2 cellular contexts compared by ENCODE assay signal in the genomic region with DNA sequence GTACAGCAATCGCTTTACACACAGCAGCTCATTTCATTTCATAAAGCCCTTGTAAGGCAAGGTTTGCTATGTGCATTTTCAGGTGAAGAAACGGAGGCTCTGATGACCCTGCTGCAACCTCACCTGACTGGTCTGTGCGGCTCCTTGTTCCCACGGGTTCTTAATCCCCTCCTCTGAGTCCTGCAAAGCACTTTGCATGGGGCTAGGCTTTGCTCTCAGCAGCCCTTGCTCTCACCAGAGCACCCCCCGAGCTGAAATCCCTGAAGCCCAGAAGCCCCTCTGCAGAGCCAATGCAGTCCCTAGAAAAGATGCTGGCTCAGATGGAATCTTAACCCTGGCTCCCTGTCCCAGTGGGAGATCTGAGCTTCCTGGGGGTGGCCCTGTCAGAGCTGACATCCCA.
TF ChIP-seq lines count a peak whose summit lies in the region.

No MANE protein-coding gene starts in this region.

TF ChIP-seq in IMR-90, 13 proteins besides CTCF, POLR2A, EP300 and RAD21:
- TF ChIP-seq MAZ (IDR thresholded peaks at IDR 0.05; ENCODE audit: borderline replicate concordance, low read depth, low read length) (no peak), RFX5 (IDR thresholded peaks at IDR 0.05; ENCODE audit: low read depth, low read length) (no peak), FOS (IDR thresholded peaks at IDR 0.05; ENCODE audit: low read depth, low read length) (no peak)
- TF ChIP-seq, protein P1, sequence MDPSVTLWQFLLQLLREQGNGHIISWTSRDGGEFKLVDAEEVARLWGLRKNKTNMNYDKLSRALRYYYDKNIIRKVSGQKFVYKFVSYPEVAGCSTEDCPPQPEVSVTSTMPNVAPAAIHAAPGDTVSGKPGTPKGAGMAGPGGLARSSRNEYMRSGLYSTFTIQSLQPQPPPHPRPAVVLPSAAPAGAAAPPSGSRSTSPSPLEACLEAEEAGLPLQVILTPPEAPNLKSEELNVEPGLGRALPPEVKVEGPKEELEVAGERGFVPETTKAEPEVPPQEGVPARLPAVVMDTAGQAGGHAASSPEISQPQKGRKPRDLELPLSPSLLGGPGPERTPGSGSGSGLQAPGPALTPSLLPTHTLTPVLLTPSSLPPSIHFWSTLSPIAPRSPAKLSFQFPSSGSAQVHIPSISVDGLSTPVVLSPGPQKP (IDR thresholded peaks at IDR 0.05; ENCODE audit: borderline replicate concordance, low read depth, low read length): no peak

TF ChIP-seq in WTC11, 78 proteins besides CTCF, POLR2A, EP300 and RAD21:
- TF ChIP-seq GRHL2 (CRISPR knock-in tag; IDR thresholded peaks at IDR 0.05; ENCODE audit: insufficient replicate concordance, severe bottlenecking) (no peak), JUN (CRISPR knock-in tag; IDR thresholded peaks at IDR 0.05) (no peak), CREM (CRISPR knock-in tag; IDR thresholded peaks at IDR 0.05) (no peak), SMAD3 (CRISPR knock-in tag; IDR thresholded peaks at IDR 0.05; ENCODE audit: borderline replicate concordance) (no peak), TEAD4 (CRISPR knock-in tag; IDR thresholded peaks at IDR 0.05) (no peak), SP1 (CRISPR knock-in tag; conservative IDR thresholded peaks at IDR 0.05) (no peak), ZNF423 (CRISPR knock-in tag; IDR thresholded peaks at IDR 0.05) (no peak), SOX15 (CRISPR knock-in tag; IDR thresholded peaks at IDR 0.05) (no peak), SMAD4 (CRISPR knock-in tag; IDR thresholded peaks at IDR 0.05) (no peak)
- TF ChIP-seq, protein P2, sequence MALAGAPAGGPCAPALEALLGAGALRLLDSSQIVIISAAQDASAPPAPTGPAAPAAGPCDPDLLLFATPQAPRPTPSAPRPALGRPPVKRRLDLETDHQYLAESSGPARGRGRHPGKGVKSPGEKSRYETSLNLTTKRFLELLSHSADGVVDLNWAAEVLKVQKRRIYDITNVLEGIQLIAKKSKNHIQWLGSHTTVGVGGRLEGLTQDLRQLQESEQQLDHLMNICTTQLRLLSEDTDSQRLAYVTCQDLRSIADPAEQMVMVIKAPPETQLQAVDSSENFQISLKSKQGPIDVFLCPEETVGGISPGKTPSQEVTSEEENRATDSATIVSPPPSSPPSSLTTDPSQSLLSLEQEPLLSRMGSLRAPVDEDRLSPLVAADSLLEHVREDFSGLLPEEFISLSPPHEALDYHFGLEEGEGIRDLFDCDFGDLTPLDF (CRISPR knock-in tag; IDR thresholded peaks at IDR 0.05): no peak
- TF ChIP-seq, protein P3, sequence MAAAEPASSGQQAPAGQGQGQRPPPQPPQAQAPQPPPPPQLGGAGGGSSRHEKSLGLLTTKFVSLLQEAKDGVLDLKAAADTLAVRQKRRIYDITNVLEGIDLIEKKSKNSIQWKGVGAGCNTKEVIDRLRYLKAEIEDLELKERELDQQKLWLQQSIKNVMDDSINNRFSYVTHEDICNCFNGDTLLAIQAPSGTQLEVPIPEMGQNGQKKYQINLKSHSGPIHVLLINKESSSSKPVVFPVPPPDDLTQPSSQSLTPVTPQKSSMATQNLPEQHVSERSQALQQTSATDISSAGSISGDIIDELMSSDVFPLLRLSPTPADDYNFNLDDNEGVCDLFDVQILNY (CRISPR knock-in tag; IDR thresholded peaks at IDR 0.05): no peak
